20 cellular contexts compared by ENCODE assay signal in the genomic region with DNA sequence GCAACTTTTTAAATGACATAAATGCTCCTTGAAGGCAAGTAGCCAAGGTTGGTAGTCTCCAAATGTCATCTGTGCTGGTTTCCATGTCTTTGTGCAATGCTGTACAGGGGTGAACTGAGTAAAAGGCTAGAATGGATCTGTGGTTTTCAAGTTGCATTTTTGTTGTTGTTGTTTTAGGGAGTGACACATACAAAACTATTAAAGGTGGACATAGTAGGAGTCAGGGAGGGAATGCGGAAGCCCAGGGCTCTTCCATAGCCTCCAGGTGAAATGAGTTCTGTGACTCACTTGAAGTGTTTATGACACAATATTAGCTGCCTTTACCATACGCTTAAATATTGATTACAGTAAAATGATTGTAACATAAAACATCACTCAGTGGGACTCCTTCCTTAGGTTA. TPM values are rescaled to one million over a fixed set of nuclear protein-coding genes. Genes with fewer than 3 reads are reported as not detected.
A peak's percentile ranks its signal among the peaks of the same experiment; 100 is the strongest.
DNase-seq lines count a peak whose midpoint lies in the region; ATAC-seq and TF ChIP-seq lines count a peak whose summit lies in the region.
"Had no signal": no experiment of that assay in that cellular context is flagged by ENCODE, and none has a peak within 500 bp of the region (broad histone marks: within the 10 kb centered on the region; RNA-seq: fewer than 3 reads in every experiment).

No MANE protein-coding gene starts in this region.

- H3K27ac Mint-ChIP-seq in mesothelial cell of epicardium: peak overlapping the region; percentile 44
- no peak overlapping the region for H3K27ac Mint-ChIP-seq in stimulated activated naive B cell treated with anti-CD40 and anti-IgM and Interleukin-4, amounts not matched to agents 10 μg/mL and 1 μg/mL and 100 μg/mL, for 72 hours
- H3K27ac Mint-ChIP-seq: activated CD8-positive, alpha-beta memory T cell treated with anti-CD3 and anti-CD28 coated beads, Interleukin-2, amount 10 ng/mL, durations not matched to agents 7 days and 5 days; activated naive CD8-positive, alpha-beta T cell treated with anti-CD3 and anti-CD28 coated beads, Interleukin-2, amount 10 ng/mL, durations not matched to agents 7 days and 5 days; activated T-helper 17 cell treated with anti-CD3 and anti-CD28 coated beads, Interleukin-2, amount 50 U/mL, for 72 hours; dendritic cell treated with granulocyte-macrophage colony-stimulating factor and Interleukin-4, amounts not matched to agents 40 ng/mL and 50 ng/mL, for 4 days; natural killer cell; stimulated activated effector memory CD8-positive, alpha-beta T cell treated with anti-CD3 and anti-CD28 coated beads, Interleukin-12 subunit alpha, Interleukin-12 subunit beta, amount 100 ng/mL, for 72 hours had no signal

- H3K79me2 ChIP-seq in mammary epithelial cell (ENCODE audit: insufficient read depth, low read length): no peaks in the 10 kb centered on the region
- H3K79me2 ChIP-seq: parathyroid adenoma had no signal

- DNase-seq in ELR (ENCODE audit: low read depth) (peak; percentile 78), M059J (ENCODE audit: low read depth) (peak; percentile 88), mammary epithelial cell (peak; percentile 90), mesothelial cell of epicardium (ENCODE audit: low spot score in 2 of 2, unreplicated experiment in 2 of 2) (no peak), GM19240 (ENCODE audit: insufficient read length, low spot score) (no peak)
- DNase-seq in activated CD8-positive, alpha-beta memory T cell treated with anti-CD3 and anti-CD28 coated beads for 24 hours: no peak
- DNase-seq in stimulated activated naive B cell treated with anti-CD40 and anti-IgM and Interleukin-4, amounts not matched to agents 10 μg/mL and 1 μg/mL and 100 μg/mL, for 72 hours: no peak
- DNase-seq: activated CD4-positive, alpha-beta T cell treated with anti-CD3 and anti-CD28 coated beads for 4 hours; activated CD8-positive, alpha-beta memory T cell treated with anti-CD3 and anti-CD28 coated beads, Interleukin-2, amount 10 ng/mL, durations not matched to agents 7 days and 5 days; activated naive CD8-positive, alpha-beta T cell treated with anti-CD3 and anti-CD28 coated beads, Interleukin-2, amount 10 ng/mL, durations not matched to agents 7 days and 5 days; GF-D8; Kasumi-1; natural killer cell; NCI-H510A had no signal

- ATAC-seq in stimulated activated naive B cell treated with anti-CD40 and anti-IgM and Interleukin-4, amounts not matched to agents 10 μg/mL and 1 μg/mL and 100 μg/mL, for 72 hours (replicated peaks): no peak
- ATAC-seq in GM19463 (IDR thresholded peaks at IDR 0.05; ENCODE audit: unreplicated experiment): no peak
- ATAC-seq: activated CD8-positive, alpha-beta memory T cell treated with anti-CD3 and anti-CD28 coated beads, Interleukin-2, amount 10 ng/mL, durations not matched to agents 7 days and 5 days; activated T-helper 17 cell treated with anti-CD3 and anti-CD28 coated beads, Interleukin-2, amount 50 U/mL, for 72 hours; natural killer cell; stimulated activated effector memory CD8-positive, alpha-beta T cell treated with anti-CD3 and anti-CD28 coated beads, Interleukin-12 subunit alpha, Interleukin-12 subunit beta, amount 100 ng/mL, for 72 hours had no signal

- CTCF ChIA-PET in mammary epithelial cell (lab: Charles Lee; ENCODE audit: low non-redundant PET): no interaction called here

- H3K9ac ChIP-seq in mammary epithelial cell (ENCODE audit: insufficient read depth, low read length): peak overlapping the region; percentile 18
- H3K9ac ChIP-seq: parathyroid adenoma had no signal

- intact Hi-C loops in mammary epithelial cell (cut with micrococcal nuclease): loop anchor here (1.0 to 5.0 kb wide), 2 partner anchors 24 to 1045 kb away; no protein-coding TSS in a partner anchor

- H3K4me3 ChIP-seq in mammary epithelial cell (replicated peaks in 1 of 3; ENCODE audit: insufficient read depth in 1 of 3, low read depth in 2 of 3, low read length in 3 of 3): peak overlapping the region in 2 of 3 experiments; percentile 21 to 29
- H3K4me3 ChIP-seq: thoracic aorta had no signal

- peaks cover 21% of the 10 kb centered on the region for H3K4me1 ChIP-seq in mammary epithelial cell (ENCODE audit: insufficient read depth, low read length)
- H3K4me1 ChIP-seq: parathyroid adenoma had no signal

- TF ChIP-seq CTCF in mammary epithelial cell (conservative IDR thresholded peaks at IDR 0.05 in 1 of 2, IDR thresholded peaks at IDR 0.05 in 1 of 2; ENCODE audit: extremely low read depth in 1 of 2, insufficient read depth in 1 of 2, low read depth in 1 of 2, low read length in 2 of 2) (no peak), mesothelial cell of epicardium (IDR thresholded peaks at IDR 0.05; ENCODE audit: unreplicated experiment) (no peak)

- H3K27me3 ChIP-seq in mammary epithelial cell (ENCODE audit: insufficient read depth, low read length): no peaks in the 10 kb centered on the region

- H3K4me3 Mint-ChIP-seq in mesothelial cell of epicardium: no peak overlapping the region
- H3K4me3 Mint-ChIP-seq in stimulated activated naive B cell treated with anti-CD40 and anti-IgM and Interleukin-4, amounts not matched to agents 10 μg/mL and 1 μg/mL and 100 μg/mL, for 72 hours: no peak overlapping the region
- H3K4me3 Mint-ChIP-seq: activated CD8-positive, alpha-beta memory T cell treated with anti-CD3 and anti-CD28 coated beads, Interleukin-2, amount 10 ng/mL, durations not matched to agents 7 days and 5 days; activated naive CD8-positive, alpha-beta T cell treated with anti-CD3 and anti-CD28 coated beads, Interleukin-2, amount 10 ng/mL, durations not matched to agents 7 days and 5 days; activated T-helper 17 cell treated with anti-CD3 and anti-CD28 coated beads, Interleukin-2, amount 50 U/mL, for 72 hours; dendritic cell treated with granulocyte-macrophage colony-stimulating factor and Interleukin-4, amounts not matched to agents 40 ng/mL and 50 ng/mL, for 4 days; natural killer cell; stimulated activated effector memory CD8-positive, alpha-beta T cell treated with anti-CD3 and anti-CD28 coated beads, Interleukin-12 subunit alpha, Interleukin-12 subunit beta, amount 100 ng/mL, for 72 hours had no signal

- no peaks in the 10 kb centered on the region for H3K36me3 Mint-ChIP-seq in mesothelial cell of epicardium
- H3K36me3 Mint-ChIP-seq in stimulated activated naive B cell treated with anti-CD40 and anti-IgM and Interleukin-4, amounts not matched to agents 10 μg/mL and 1 μg/mL and 100 μg/mL, for 72 hours: no peaks in the 10 kb centered on the region
- H3K36me3 Mint-ChIP-seq: activated CD8-positive, alpha-beta memory T cell treated with anti-CD3 and anti-CD28 coated beads, Interleukin-2, amount 10 ng/mL, durations not matched to agents 7 days and 5 days; activated naive CD8-positive, alpha-beta T cell treated with anti-CD3 and anti-CD28 coated beads, Interleukin-2, amount 10 ng/mL, durations not matched to agents 7 days and 5 days; natural killer cell; stimulated activated effector memory CD8-positive, alpha-beta T cell treated with anti-CD3 and anti-CD28 coated beads, Interleukin-12 subunit alpha, Interleukin-12 subunit beta, amount 100 ng/mL, for 72 hours had no signal

- in situ Hi-C loops in mammary epithelial cell (cut with MboI; ENCODE audit: low sequenced_read_pairs in 2 of 2): no loop called here

- dilution Hi-C loops in mammary epithelial cell (cut with HindIII; ENCODE audit: low sequenced_read_pairs): no loop called here

- H3K27ac ChIP-seq in mammary epithelial cell (ENCODE audit: insufficient read depth, low read depth, low read length): peak overlapping the region; percentile 87
- H3K27ac ChIP-seq: parathyroid adenoma, thoracic aorta had no signal

- peaks cover 40% of the 10 kb centered on the region for H3K4me1 Mint-ChIP-seq in mesothelial cell of epicardium
- peaks cover 0 to 5% of the 10 kb centered on the region in 2 donors for H3K4me1 Mint-ChIP-seq in stimulated activated naive B cell treated with anti-CD40 and anti-IgM and Interleukin-4, amounts not matched to agents 10 μg/mL and 1 μg/mL and 100 μg/mL, for 72 hours
- H3K4me1 Mint-ChIP-seq: stimulated activated effector memory CD8-positive, alpha-beta T cell treated with anti-CD3 and anti-CD28 coated beads, Interleukin-12 subunit alpha, Interleukin-12 subunit beta, amount 100 ng/mL, for 72 hours had no signal

- no peak overlapping the region for H2AFZ ChIP-seq in mammary epithelial cell (ENCODE audit: low read depth, low read length)
- H2AFZ ChIP-seq: parathyroid adenoma had no signal

- WGBS in mammary epithelial cell (ENCODE audit: low coverage, missing lambda C conversion rate): 9% methylated on average over 2 of the region's 2 CpGs

- H3K9me3 Mint-ChIP-seq in mesothelial cell of epicardium: no peaks in the 10 kb centered on the region
- no peaks in the 10 kb centered on the region for H3K9me3 Mint-ChIP-seq in stimulated activated naive B cell treated with anti-CD40 and anti-IgM and Interleukin-4, amounts not matched to agents 10 μg/mL and 1 μg/mL and 100 μg/mL, for 72 hours
- H3K9me3 Mint-ChIP-seq: activated naive CD8-positive, alpha-beta T cell treated with anti-CD3 and anti-CD28 coated beads, Interleukin-2, amount 10 ng/mL, durations not matched to agents 7 days and 5 days; activated T-helper 17 cell treated with anti-CD3 and anti-CD28 coated beads, Interleukin-2, amount 50 U/mL, for 72 hours; dendritic cell treated with granulocyte-macrophage colony-stimulating factor and Interleukin-4, amounts not matched to agents 40 ng/mL and 50 ng/mL, for 4 days; natural killer cell; stimulated activated effector memory CD8-positive, alpha-beta T cell treated with anti-CD3 and anti-CD28 coated beads, Interleukin-12 subunit alpha, Interleukin-12 subunit beta, amount 100 ng/mL, for 72 hours had no signal

- no TSS peak for BruUV-seq in mammary epithelial cell (replicated peaks; lab: Mats Ljungman, UMichigan)

- no peaks in the 10 kb centered on the region for H3K27me3 Mint-ChIP-seq in mesothelial cell of epicardium (ENCODE audit: low read depth)
- peaks cover 18 to 21% of the 10 kb centered on the region in 2 donors for H3K27me3 Mint-ChIP-seq in stimulated activated naive B cell treated with anti-CD40 and anti-IgM and Interleukin-4, amounts not matched to agents 10 μg/mL and 1 μg/mL and 100 μg/mL, for 72 hours
- H3K27me3 Mint-ChIP-seq: dendritic cell treated with granulocyte-macrophage colony-stimulating factor and Interleukin-4, amounts not matched to agents 40 ng/mL and 50 ng/mL, for 4 days had no signal

- H3K4me2 ChIP-seq in mammary epithelial cell (ENCODE audit: insufficient read depth, low read depth, low read length): peak overlapping the region; percentile 75

- H4K20me1 ChIP-seq in mammary epithelial cell (ENCODE audit: insufficient read depth, low read length): no peaks in the 10 kb centered on the region

- no peaks in the 10 kb centered on the region for H3K9me3 ChIP-seq in mammary epithelial cell (replicated peaks; ENCODE audit: insufficient read depth, low read length)
- H3K9me3 ChIP-seq: thoracic aorta had no signal

- no peaks in the 10 kb centered on the region for H3K36me3 ChIP-seq in mammary epithelial cell (ENCODE audit: insufficient read depth, low read length)
- H3K36me3 ChIP-seq: thoracic aorta had no signal

RNA-seq across cellular contexts. Expression of gene QKI, which starts 22.5 kb away (rescaled TPM):
- 106 and 142 TPM in 2 replicates for total RNA-seq in M059J (2014; rRNA removed; shearing (Covaris generic))
- total RNA-seq in mammary epithelial cell: 10 to 100 TPM; 60.6 to 76.5 TPM
- 76.1 TPM for polyA plus RNA-seq in mammary epithelial cell
- 117 TPM for polyA minus RNA-seq in mammary epithelial cell
- total RNA-seq in mesothelial cell of epicardium: 129 to 138 TPM (median 133 TPM) in 3 replicates

Comparison
In these comparisons a context has a peak if more than half of its experiments do, and no peak if none do; other contexts are left out.
1. DNase-seq: peak in ELR (single experiment), M059J (single experiment) and mammary epithelial cell (single experiment); none in mesothelial cell of epicardium (0 of 2), activated CD8-positive, alpha-beta memory T cell treated with anti-CD3 and anti-CD28 coated beads for 24 hours (single experiment), stimulated activated naive B cell treated with anti-CD40 and anti-IgM and Interleukin-4, amounts not matched to agents 10 μg/mL and 1 μg/mL and 100 μg/mL, for 72 hours (single experiment) and GM19240 (single experiment).